In genomic region chr10:1024103-1024502, GRCh38 we compare ENCODE assay signal across 21 cellular contexts. TPM values are rescaled to one million over a fixed set of nuclear protein-coding genes. Genes with fewer than 3 reads are reported as not detected.
A peak's percentile ranks its signal among the peaks of the same experiment; 100 is the strongest.
DNase-seq lines count a peak whose midpoint lies in the region; ATAC-seq and TF ChIP-seq lines count a peak whose summit lies in the region.
"Had no signal": no experiment of that assay in that cellular context is flagged by ENCODE, and none has a peak within 500 bp of the region (broad histone marks: within the 10 kb centered on the region; RNA-seq: fewer than 3 reads in every experiment).

No MANE protein-coding gene starts in this region.

- H3K27me3 Mint-ChIP-seq in activated CD4-positive, alpha-beta T cell treated with anti-CD3 and anti-CD28 coated beads for 36 hours: no peaks in the 10 kb centered on the region
- H3K27me3 Mint-ChIP-seq: B cell; CD4-positive, CD25-positive, alpha-beta regulatory T cell had no signal

- intact Hi-C loops in cardiac septum (cut with DNase I) (no loop called here), left cardiac atrium (cut with DNase I) (no loop called here), gastrocnemius medialis (cut with DNase I; ENCODE audit: low total_unique reads) (no loop called here)
- intact Hi-C loops in activated CD4-positive, alpha-beta T cell treated with anti-CD3 and anti-CD28 coated beads for 36 hours (cut with DNase I, micrococcal nuclease): no loop called here

- POLR2A ChIA-PET in activated CD4-positive, alpha-beta T cell treated with anti-CD3 and anti-CD28 coated beads for 36 hours (lab: Charles Lee): no interaction called here

- H3K4me1 ChIP-seq in parathyroid adenoma (peaks cover 3% of the 10 kb centered on the region), gastrocnemius medialis (peaks cover 37 to 38% of the 10 kb centered on the region in 2 donors)
- H3K4me1 ChIP-seq: BLaER1 had no signal

- peak overlapping the region; percentile 31 for H2AFZ ChIP-seq in parathyroid adenoma
- H2AFZ ChIP-seq: GM23248 had no signal

- no peak overlapping the region for H3K4me2 ChIP-seq in parathyroid adenoma (ENCODE audit: low read length)
- H3K4me2 ChIP-seq: BLaER1 had no signal

- H3K27me3 ChIP-seq in parathyroid adenoma (ENCODE audit: control insufficient read depth, insufficient read depth, low read length) (no peaks in the 10 kb centered on the region), gastrocnemius medialis (no peaks in the 10 kb centered on the region)
- H3K27me3 ChIP-seq: BLaER1 had no signal

- TF ChIP-seq CTCF in parathyroid adenoma (IDR thresholded peaks at IDR 0.05) (no peak), gastrocnemius medialis (IDR thresholded peaks at IDR 0.05 in 4 of 5, conservative IDR thresholded peaks at IDR 0.05 in 1 of 5) (no peak)

- no peak overlapping the region for H3K4me3 ChIP-seq in parathyroid adenoma (ENCODE audit: low read depth, low read length)
- H3K4me3 ChIP-seq in gastrocnemius medialis: peak overlapping the region in 3 of 4 donors; percentile 30 to 47 (median 39)
- H3K4me3 ChIP-seq: BLaER1, GM23248 had no signal

- H3K9ac ChIP-seq in parathyroid adenoma: no peak overlapping the region
- H3K9ac ChIP-seq: BLaER1, GM23248 had no signal

- in situ Hi-C loops in gastrocnemius medialis (cut with MboI; ENCODE audit: low sequenced_read_pairs in 4 of 4): no loop called here

- no peaks in the 10 kb centered on the region for H3K9me3 Mint-ChIP-seq in activated CD4-positive, alpha-beta T cell treated with anti-CD3 and anti-CD28 coated beads for 36 hours (ENCODE audit: low read depth)
- H3K9me3 Mint-ChIP-seq: CD4-positive, CD25-positive, alpha-beta regulatory T cell; CD8-positive, alpha-beta T cell had no signal

- H3K4me3 Mint-ChIP-seq in activated CD4-positive, alpha-beta T cell treated with anti-CD3 and anti-CD28 coated beads for 36 hours: no peak overlapping the region
- H3K4me3 Mint-ChIP-seq: B cell; CD4-positive, CD25-positive, alpha-beta regulatory T cell; CD8-positive, alpha-beta T cell had no signal

- no peaks in the 10 kb centered on the region for H3K9me3 ChIP-seq in parathyroid adenoma (ENCODE audit: control insufficient read depth, low read length)
- H3K9me3 ChIP-seq in gastrocnemius medialis: no peaks in the 10 kb centered on the region
- H3K9me3 ChIP-seq: Caco-2 had no signal

- H3K27ac ChIP-seq in parathyroid adenoma (no peak overlapping the region), gastrocnemius medialis (peak overlapping the region; percentile 85 to 95 (median 90))
- H3K27ac ChIP-seq: 22Rv1, BLaER1, C4-2B, GM23248 had no signal

- CTCF ChIA-PET in activated CD4-positive, alpha-beta T cell treated with anti-CD3 and anti-CD28 coated beads for 36 hours (lab: Charles Lee): no interaction called here

- H3K36me3 Mint-ChIP-seq in activated CD4-positive, alpha-beta T cell treated with anti-CD3 and anti-CD28 coated beads for 36 hours (ENCODE audit: low read depth): peaks cover 25% of the 10 kb centered on the region

- no peaks in the 10 kb centered on the region for H3K4me1 Mint-ChIP-seq in activated CD4-positive, alpha-beta T cell treated with anti-CD3 and anti-CD28 coated beads for 36 hours
- H3K4me1 Mint-ChIP-seq: B cell; CD4-positive, CD25-positive, alpha-beta regulatory T cell had no signal

- TF ChIP-seq POLR2A in gastrocnemius medialis (IDR thresholded peaks at IDR 0.05): no peak

- DNase-seq in cardiac septum (ENCODE audit: low spot score) (peak; percentile 53), left cardiac atrium (no peak), left kidney (ENCODE audit: low read depth, low spot score) (peak; percentile 68), gastrocnemius medialis (no peak), SIG-M5 treated with dmso at 0.1 percent for 504 hours (lab: John Stamatoyannopoulos, UW; ENCODE audit: unreplicated experiment) (no peak)
- DNase-seq in activated CD4-positive, alpha-beta T cell treated with anti-CD3 and anti-CD28 coated beads for 36 hours: no peak
- DNase-seq: Caco-2; CD4-positive, CD25-positive, alpha-beta regulatory T cell; CD8-positive, alpha-beta T cell; DMS153; DND-41; GM23248; H7; HCEC 1CT had no signal

- H3K79me2 ChIP-seq in parathyroid adenoma: no peaks in the 10 kb centered on the region

- H3K36me3 ChIP-seq in parathyroid adenoma (ENCODE audit: control insufficient read depth, insufficient read depth, low read length): no peaks in the 10 kb centered on the region
- peaks cover 0 to 24% of the 10 kb centered on the region in 2 donors for H3K36me3 ChIP-seq in gastrocnemius medialis

- no peak for ATAC-seq in left cardiac atrium
- ATAC-seq in gastrocnemius medialis: no peak
- no peak for ATAC-seq in HG02588 (IDR thresholded peaks at IDR 0.05; ENCODE audit: unreplicated experiment)
- no peak for ATAC-seq in activated CD4-positive, alpha-beta T cell treated with anti-CD3 and anti-CD28 coated beads for 36 hours
- ATAC-seq: CD8-positive, alpha-beta T cell had no signal

- no peak overlapping the region for H3K27ac Mint-ChIP-seq in activated CD4-positive, alpha-beta T cell treated with anti-CD3 and anti-CD28 coated beads for 36 hours
- H3K27ac Mint-ChIP-seq: B cell; CD4-positive, CD25-positive, alpha-beta regulatory T cell; CD8-positive, alpha-beta T cell had no signal

RNA-seq across cellular contexts. Expression of gene IDI2, which starts 1.6 kb away (rescaled TPM):
- total RNA-seq in cardiac septum (0.51 TPM), left cardiac atrium (not detected), gastrocnemius medialis (100 to 1,000 TPM in 2 of 4 donors, 10 to 100 TPM in 2; 43.7 to 204 (median 86.7) TPM)
- not detected for total RNA-seq in activated CD4-positive, alpha-beta T cell treated with anti-CD3 and anti-CD28 coated beads for 36 hours
- total RNA-seq: B cell; Caco-2; CD4-positive, CD25-positive, alpha-beta regulatory T cell; CD8-positive, alpha-beta T cell; GM23248; H1; H7 had no signal

RNA-seq across cellular contexts. Expression of gene IDI1, which starts 24.8 kb away (rescaled TPM):
- total RNA-seq in cardiac septum (28.9 TPM), left cardiac atrium (10 to 100 TPM; 18.4 to 29.8 TPM), gastrocnemius medialis (10 to 100 TPM; 48.3 to 66.8 (median 66.5) TPM)
- 10 to 100 TPM; 40.4 to 66.0 TPM for total RNA-seq in activated CD4-positive, alpha-beta T cell treated with anti-CD3 and anti-CD28 coated beads for 36 hours

RNA-seq across cellular contexts. Expression of gene WDR37, which starts 32.1 kb away (rescaled TPM):
- 28.1 TPM for total RNA-seq in cardiac septum
- total RNA-seq in left cardiac atrium: 10 to 100 TPM; 23.2 to 33.9 TPM
- total RNA-seq in gastrocnemius medialis: 10 to 100 TPM; 18.4 to 26.2 (median 23.2) TPM
- 10 to 100 TPM; 16.3 to 16.8 TPM for total RNA-seq in activated CD4-positive, alpha-beta T cell treated with anti-CD3 and anti-CD28 coated beads for 36 hours

RNA-seq across cellular contexts. Expression of gene GTPBP4, which starts 35.9 kb away (rescaled TPM):
- total RNA-seq in cardiac septum (33.1 TPM), left cardiac atrium (10 to 100 TPM; 25.0 to 37.7 TPM), gastrocnemius medialis (10 to 100 TPM; 34.7 to 51.5 (median 38.5) TPM)
- total RNA-seq in activated CD4-positive, alpha-beta T cell treated with anti-CD3 and anti-CD28 coated beads for 36 hours: 100 to 1,000 TPM; 109 to 116 TPM

Comparison
In these comparisons a context has a peak if more than half of its experiments do, and no peak if none do; other contexts are left out.
1. DNase-seq: peak in cardiac septum (single experiment) and left kidney (single experiment); none in left cardiac atrium (single experiment), gastrocnemius medialis (0 of 2), SIG-M5 treated with dmso at 0.1 percent for 504 hours (single experiment) and activated CD4-positive, alpha-beta T cell treated with anti-CD3 and anti-CD28 coated beads for 36 hours (single experiment).
2. RNA of gene IDI2, which starts 1.6 kb away (total RNA-seq): 43.7 to 204 TPM in gastrocnemius medialis; 0.51 TPM in cardiac septum (single experiment), not detected in left cardiac atrium and not detected in activated CD4-positive, alpha-beta T cell treated with anti-CD3 and anti-CD28 coated beads for 36 hours; every median in the first group is over 10 times any median in the second.